ENCODE assay signal across 14 cellular contexts in genomic region chr12:25591132-25591531, GRCh38. TPM values are rescaled to one million over a fixed set of nuclear protein-coding genes. Genes with fewer than 3 reads are reported as not detected.
A peak's percentile ranks its signal among the peaks of the same experiment; 100 is the strongest.
DNase-seq lines count a peak whose midpoint lies in the region; ATAC-seq and TF ChIP-seq lines count a peak whose summit lies in the region.
"Had no signal": no experiment of that assay in that cellular context is flagged by ENCODE, and none has a peak within 500 bp of the region (broad histone marks: within the 10 kb centered on the region; RNA-seq: fewer than 3 reads in every experiment).

No MANE protein-coding gene starts in this region.

- H3K27ac ChIP-seq in DND-41 (ENCODE audit: low read length) (peak overlapping the region; percentile 65), KOPT-K1 (ENCODE audit: low read depth, low read length, poor library complexity, severe bottlenecking) (peak overlapping the region; percentile 98), mammary epithelial cell (ENCODE audit: insufficient read depth, low read depth, low read length) (no peak overlapping the region), esophagus squamous epithelium (no peak overlapping the region)
- H3K27ac ChIP-seq: KMS-11, left ventricle myocardium inferior, VCaP had no signal

- H3K4me3 ChIP-seq in DND-41 (ENCODE audit: low read depth in 1 of 2, low read length in 2 of 2) (no peak overlapping the region), mammary epithelial cell (replicated peaks in 1 of 3; ENCODE audit: insufficient read depth in 1 of 3, low read depth in 2 of 3, low read length in 3 of 3) (no peak overlapping the region), esophagus squamous epithelium (no peak overlapping the region)
- H3K4me3 ChIP-seq: left ventricle myocardium inferior had no signal

- H3K36me3 ChIP-seq in DND-41 (ENCODE audit: insufficient read depth, low read length) (no peaks in the 10 kb centered on the region), KOPT-K1 (ENCODE audit: insufficient read depth, low read length) (no peaks in the 10 kb centered on the region), mammary epithelial cell (ENCODE audit: insufficient read depth, low read length) (no peaks in the 10 kb centered on the region), esophagus squamous epithelium (no peaks in the 10 kb centered on the region)
- H3K36me3 ChIP-seq: left ventricle myocardium inferior had no signal

- CTCF ChIA-PET in mammary epithelial cell (lab: Charles Lee; ENCODE audit: low non-redundant PET): no interaction called here

- H3K4me2 ChIP-seq in DND-41 (ENCODE audit: insufficient read depth, low read length): no peak overlapping the region
- no peak overlapping the region for H3K4me2 ChIP-seq in mammary epithelial cell (ENCODE audit: insufficient read depth, low read depth, low read length)
- H3K4me2 ChIP-seq: KMS-11 had no signal

- no peaks in the 10 kb centered on the region for H3K27me3 ChIP-seq in DND-41 (ENCODE audit: insufficient read depth, low read length, poor library complexity)
- H3K27me3 ChIP-seq in mammary epithelial cell (ENCODE audit: insufficient read depth, low read length): no peaks in the 10 kb centered on the region
- peaks cover 0 to 58% (median 0%) of the 10 kb centered on the region in 4 donors for H3K27me3 ChIP-seq in esophagus squamous epithelium

- in situ Hi-C loops in mammary epithelial cell (cut with MboI; ENCODE audit: low sequenced_read_pairs in 2 of 2): no loop called here

- dilution Hi-C loops in mammary epithelial cell (cut with HindIII; ENCODE audit: low sequenced_read_pairs): no loop called here

- H3K9ac ChIP-seq in DND-41 (ENCODE audit: low read depth, low read length): no peak overlapping the region
- H3K9ac ChIP-seq in mammary epithelial cell (ENCODE audit: insufficient read depth, low read length): no peak overlapping the region
- H3K9ac ChIP-seq: KMS-11 had no signal

- DNase-seq in DND-41 (no peak), mammary epithelial cell (no peak), lung microvascular endothelial cell (ENCODE audit: low read depth in 2 of 2) (peak; percentile 31 to 37), esophagus squamous epithelium (lab: John Stamatoyannopoulos, UW) (no peak)
- DNase-seq in stimulated activated CD4-positive, alpha-beta T cell treated with anti-CD3 and anti-CD28 coated beads, Interleukin-2, amount 100 ng/mL, for 24 hours: no peak
- DNase-seq: H7; left ventricle myocardium inferior; nucleus accumbens; stimulated activated naive B cell treated with anti-CD40 and anti-IgM and Interleukin-4, amounts not matched to agents 10 μg/mL and 1 μg/mL and 100 μg/mL, for 72 hours had no signal

- H2AFZ ChIP-seq in DND-41 (ENCODE audit: low read depth, low read length) (no peak overlapping the region), mammary epithelial cell (ENCODE audit: low read depth, low read length) (peak overlapping the region; percentile 37)

- intact Hi-C loops in mammary epithelial cell (cut with micrococcal nuclease): no loop called here
- intact Hi-C loops in esophagus squamous epithelium (cut with DNase I): no loop called here

- TF ChIP-seq CTCF in DND-41 (IDR thresholded peaks at IDR 0.05; ENCODE audit: borderline replicate concordance, extremely low read depth, low read length, poor library complexity, severe bottlenecking) (peak; percentile 34), mammary epithelial cell (conservative IDR thresholded peaks at IDR 0.05 in 1 of 2, IDR thresholded peaks at IDR 0.05 in 1 of 2; ENCODE audit: extremely low read depth in 1 of 2, insufficient read depth in 1 of 2, low read depth in 1 of 2, low read length in 2 of 2) (peak; percentile 8 to 50), esophagus squamous epithelium (IDR thresholded peaks at IDR 0.05) (no peak)

- ATAC-seq in DND-41 (ENCODE audit: insufficient read depth, low read depth) (peak; percentile 24; the same call in 1 of the 3 replicates), GM19397 (IDR thresholded peaks at IDR 0.05; ENCODE audit: unreplicated experiment) (no peak), GM21529 (IDR thresholded peaks at IDR 0.05; ENCODE audit: unreplicated experiment) (no peak)
- ATAC-seq: stimulated activated naive B cell treated with anti-CD40 and anti-IgM and Interleukin-4, amounts not matched to agents 10 μg/mL and 1 μg/mL and 100 μg/mL, for 72 hours had no signal

- H3K79me2 ChIP-seq in DND-41 (ENCODE audit: insufficient read depth, low read length) (no peaks in the 10 kb centered on the region), mammary epithelial cell (ENCODE audit: insufficient read depth, low read length) (no peaks in the 10 kb centered on the region)

- H3K4me1 ChIP-seq in DND-41 (ENCODE audit: insufficient read depth, low read length) (peaks cover 33% of the 10 kb centered on the region), mammary epithelial cell (ENCODE audit: insufficient read depth, low read length) (peaks cover 5% of the 10 kb centered on the region), esophagus squamous epithelium (no peaks in the 10 kb centered on the region)
- H3K4me1 ChIP-seq: left ventricle myocardium inferior had no signal

- H4K20me1 ChIP-seq in DND-41 (ENCODE audit: insufficient read depth, low read length): no peaks in the 10 kb centered on the region
- no peaks in the 10 kb centered on the region for H4K20me1 ChIP-seq in mammary epithelial cell (ENCODE audit: insufficient read depth, low read length)

- H3K9me3 ChIP-seq in DND-41 (ENCODE audit: insufficient read depth, low read length, severe bottlenecking) (no peaks in the 10 kb centered on the region), KOPT-K1 (ENCODE audit: insufficient read depth, low read length, poor library complexity, severe bottlenecking) (peaks cover 44% of the 10 kb centered on the region), mammary epithelial cell (replicated peaks; ENCODE audit: insufficient read depth, low read length) (peaks cover 15% of the 10 kb centered on the region), esophagus squamous epithelium (peaks cover 0 to 10% (median 0%) of the 10 kb centered on the region in 3 donors)

- BruUV-seq in mammary epithelial cell (replicated peaks; lab: Mats Ljungman, UMichigan): no TSS peak

- no peak for TF ChIP-seq POLR2A in esophagus squamous epithelium (IDR thresholded peaks at IDR 0.05)

RNA-seq across cellular contexts. Expression of gene LMNTD1, which starts 38.0 kb away (rescaled TPM):
- total RNA-seq in mammary epithelial cell (1 to 10 TPM in 1 of 2 donors, under 1 TPM in 1; 0.33 to 1.2 TPM), lung microvascular endothelial cell (under 0.01 TPM in 1 of 2 replicates, not detected in the other), esophagus squamous epithelium (not detected)
- polyA plus RNA-seq in mammary epithelial cell: 0.28 TPM
- not detected for polyA minus RNA-seq in mammary epithelial cell
- total RNA-seq: left ventricle myocardium inferior had no signal

Comparison
In these comparisons a context has a peak if more than half of its experiments do, and no peak if none do; other contexts are left out.
1. DNase-seq: peak in lung microvascular endothelial cell (2 of 2); none in DND-41 (single experiment), mammary epithelial cell (single experiment), esophagus squamous epithelium (single experiment) and stimulated activated CD4-positive, alpha-beta T cell treated with anti-CD3 and anti-CD28 coated beads, Interleukin-2, amount 100 ng/mL, for 24 hours (0 of 2).
2. H3K27ac ChIP-seq: peak in DND-41 (single experiment) and KOPT-K1 (single experiment); none in mammary epithelial cell (single experiment) and esophagus squamous epithelium (0 of 4).
3. CTCF ChIP-seq: peak in DND-41 (single experiment) and mammary epithelial cell (2 of 2); none in esophagus squamous epithelium (0 of 6).